In genomic region chr11:15969281-15969680, GRCh38 we compare ENCODE assay signal across 8 cellular contexts.
A peak's percentile ranks its signal among the peaks of the same experiment; 100 is the strongest.
DNase-seq lines count a peak whose midpoint lies in the region; ATAC-seq and TF ChIP-seq lines count a peak whose summit lies in the region.

No MANE protein-coding gene starts in this region.

- no peak overlapping the region for H3K4me3 ChIP-seq in right lobe of liver
- peak overlapping the region in 1 of 2 donors; percentile 4 for H3K4me3 ChIP-seq in aorta (ENCODE audit: low read length in 2 of 2)

- no peaks in the 10 kb centered on the region for H3K4me1 Mint-ChIP-seq in activated T-cell treated with anti-CD3 and anti-CD28 coated beads, Interleukin-2, amount 50 U/mL, for 4 hours (ENCODE audit: low read depth)

- H3K27me3 Mint-ChIP-seq in activated T-cell treated with anti-CD3 and anti-CD28 coated beads, Interleukin-2, amount 50 U/mL, for 4 hours (ENCODE audit: low read depth): no peaks in the 10 kb centered on the region

- no peaks in the 10 kb centered on the region for H3K36me3 Mint-ChIP-seq in activated T-cell treated with anti-CD3 and anti-CD28 coated beads, Interleukin-2, amount 50 U/mL, for 4 hours (ENCODE audit: insufficient read depth)

- TF ChIP-seq POLR2A in right lobe of liver (IDR thresholded peaks at IDR 0.05): peak; percentile 50

- H3K9me3 ChIP-seq in right lobe of liver: no peaks in the 10 kb centered on the region
- H3K9me3 ChIP-seq in aorta (ENCODE audit: control insufficient read depth, low read length): no peaks in the 10 kb centered on the region

- H3K36me3 ChIP-seq in right lobe of liver: no peaks in the 10 kb centered on the region
- no peaks in the 10 kb centered on the region for H3K36me3 ChIP-seq in aorta (ENCODE audit: control insufficient read depth in 1 of 2, insufficient read depth in 2 of 2, low read length in 1 of 2)

- H3K27ac ChIP-seq in caudate nucleus (ENCODE audit: low read depth, low read length) (peak overlapping the region; percentile 46), right lobe of liver (peak overlapping the region; percentile 38 to 52 (median 44)), aorta (ENCODE audit: low read depth in 1 of 2, low read length in 2 of 2) (peak overlapping the region in 1 of 2 donors; percentile 45)

- intact Hi-C loops in right lobe of liver (cut with DNase I) (no loop called here), aorta (cut with DNase I) (no loop called here)

- peaks cover 0 to 33% (median 12%) of the 10 kb centered on the region in 4 donors for H3K4me1 ChIP-seq in right lobe of liver
- peaks cover 0 to 4% of the 10 kb centered on the region in 2 donors for H3K4me1 ChIP-seq in aorta (ENCODE audit: control insufficient read depth in 1 of 2, insufficient read depth in 2 of 2, low read length in 2 of 2)

- WGBS in right lobe of liver (ENCODE audit: insufficient coverage, low coverage, low lambda C conversion rate, missing lambda C conversion rate): 14% methylated on average over 4 of the region's 4 CpGs
- WGBS in aorta, 2 donors: 25 to 26% methylated on average over 4 of the region's 4 CpGs

- no peaks in the 10 kb centered on the region for H3K27me3 ChIP-seq in right lobe of liver
- H3K27me3 ChIP-seq in aorta (ENCODE audit: control insufficient read depth in 1 of 2, insufficient read depth in 2 of 2, low read length in 1 of 2): no peaks in the 10 kb centered on the region

- DNase-seq in EL (peak; percentile 81), M059J (ENCODE audit: low read depth) (peak; percentile 79), caudate nucleus (lab: John Stamatoyannopoulos, UW) (peak in 22 of 61 donors; percentile 1 to 64 (median 18)), right lobe of liver (peak; percentile 49 to 77 (median 62)), aorta (peak in 1 of 2 donors; percentile 66)
- no peak for DNase-seq in activated T-cell treated with anti-CD3 and anti-CD28 coated beads, Interleukin-2, amount 50 U/mL, for 4 hours

- no peaks in the 10 kb centered on the region for H3K9me3 Mint-ChIP-seq in activated T-cell treated with anti-CD3 and anti-CD28 coated beads, Interleukin-2, amount 50 U/mL, for 4 hours

- H3K4me3 Mint-ChIP-seq in activated T-cell treated with anti-CD3 and anti-CD28 coated beads, Interleukin-2, amount 50 U/mL, for 4 hours: no peak overlapping the region

- TF ChIP-seq CTCF in right lobe of liver (IDR thresholded peaks at IDR 0.05): no peak

- ATAC-seq in GM21737 (IDR thresholded peaks at IDR 0.05; ENCODE audit: unreplicated experiment): peak; percentile 85
- peak; percentile 92 to 96 (median 94) for ATAC-seq in right lobe of liver
- peak; percentile 88 for ATAC-seq in aorta (ENCODE audit: low FRiP score)
- ATAC-seq in activated T-cell treated with anti-CD3 and anti-CD28 coated beads, Interleukin-2, amount 50 U/mL, for 4 hours: no peak
- ATAC-seq in HG03135 (IDR thresholded peaks at IDR 0.05; ENCODE audit: unreplicated experiment): no peak

Comparison
In these comparisons a context has a peak if more than half of its experiments do, and no peak if none do; other contexts are left out.
1. ATAC-seq: peak in GM21737 (single experiment), right lobe of liver (4 of 4) and aorta (single experiment); none in activated T-cell treated with anti-CD3 and anti-CD28 coated beads, Interleukin-2, amount 50 U/mL, for 4 hours (0 of 2) and HG03135 (single experiment).